ENCODE assay signal across 16 cellular contexts in genomic region chr17:43732961-43733360, GRCh38. TPM values are rescaled to one million over a fixed set of nuclear protein-coding genes. Genes with fewer than 3 reads are reported as not detected.
DNase-seq lines count a peak whose midpoint lies in the region; TF ChIP-seq lines count a peak whose summit lies in the region.
"Had no signal": no experiment of that assay in that cellular context is flagged by ENCODE, and none has a peak within 500 bp of the region (broad histone marks: within the 10 kb centered on the region; RNA-seq: fewer than 3 reads in every experiment).

No MANE protein-coding gene starts in this region.

- no peak overlapping the region for H3K4me3 ChIP-seq in cardiac fibroblast (replicated peaks in 1 of 2; ENCODE audit: low read depth in 2 of 2, low read length in 2 of 2)
- no peak overlapping the region for H3K4me3 ChIP-seq in mesenchymal stem cell (ENCODE audit: insufficient read depth in 1 of 2, low read depth in 1 of 2, low read length in 2 of 2)
- H3K4me3 ChIP-seq: coronary artery, gastrocnemius medialis had no signal

- H3K18ac ChIP-seq in mesenchymal stem cell (ENCODE audit: low read depth in 1 of 2, low read length in 2 of 2), result peak overlapping the region in 1 of 2 experiments; percentile 12

- H3K9me3 ChIP-seq in mesenchymal stem cell (ENCODE audit: control insufficient read depth, low read length), result no peaks in the 10 kb centered on the region
- H3K9me3 ChIP-seq: gastrocnemius medialis had no signal

- no peak overlapping the region for H2BK12ac ChIP-seq in mesenchymal stem cell (ENCODE audit: low read length in 2 of 2)

- H2BK15ac ChIP-seq in mesenchymal stem cell (ENCODE audit: low read depth, poor library complexity, severe bottlenecking), result no peak overlapping the region

- H3K4ac ChIP-seq in mesenchymal stem cell (ENCODE audit: low read depth in 1 of 2, low read length in 2 of 2), result no peak overlapping the region

- H3K27ac ChIP-seq in mesenchymal stem cell (ENCODE audit: low read length, poor library complexity, severe bottlenecking), result peak overlapping the region; percentile 7
- H3K27ac ChIP-seq in RWPE1, result no peak overlapping the region
- H3K27ac ChIP-seq: C4-2B, coronary artery, gastrocnemius medialis had no signal

- H4K91ac ChIP-seq in mesenchymal stem cell (ENCODE audit: low read length), result no peak overlapping the region

- POLR2A ChIA-PET in RWPE1 (lab: Yijun Ruan, JAX; ENCODE audit: low non-redundant PET), result no interaction called here

- H3K4me2 ChIP-seq in mesenchymal stem cell (ENCODE audit: low read length, poor library complexity, severe bottlenecking), result no peak overlapping the region

- H2BK5ac ChIP-seq in mesenchymal stem cell (ENCODE audit: low read depth, low read length, poor library complexity, severe bottlenecking), result no peak overlapping the region

- CTCF ChIA-PET in RWPE1 (lab: Yijun Ruan, JAX), result interaction anchor here (1.0 kb wide), 1 partner anchor 27 kb away, joined by 3 read pairs; no protein-coding TSS in a partner anchor

- H3K36me3 ChIP-seq in mesenchymal stem cell (ENCODE audit: control insufficient read depth in 1 of 2, insufficient read depth in 2 of 2, low read depth in 1 of 2, low read length in 2 of 2), result no peaks in the 10 kb centered on the region
- H3K36me3 ChIP-seq: gastrocnemius medialis had no signal

- H3K4me1 ChIP-seq in mesenchymal stem cell (ENCODE audit: control insufficient read depth, insufficient read depth, low read depth, low read length), result peaks cover 2% of the 10 kb centered on the region
- H3K4me1 ChIP-seq: gastrocnemius medialis had no signal

- H3K79me1 ChIP-seq in mesenchymal stem cell (replicated peaks; ENCODE audit: low read length, poor library complexity, severe bottlenecking), result no peaks in the 10 kb centered on the region

- WGBS in mesenchymal stem cell, result 59% methylated on average over 2 of the region's 2 CpGs

- H3K23ac ChIP-seq in mesenchymal stem cell (ENCODE audit: low read length in 2 of 2), result no peak overlapping the region

- TF ChIP-seq CTCF in cardiac fibroblast (IDR thresholded peaks at IDR 0.05; ENCODE audit: low read depth, low read length) (no peak), RWPE1 (conservative IDR thresholded peaks at IDR 0.05; ENCODE audit: low read depth) (no peak)

- H2AK5ac ChIP-seq in mesenchymal stem cell (ENCODE audit: low read length, severe bottlenecking), result no peak overlapping the region

- H3K27me3 ChIP-seq in mesenchymal stem cell (ENCODE audit: control insufficient read depth in 1 of 2, insufficient read depth in 1 of 2, low read length in 2 of 2), result no peaks in the 10 kb centered on the region
- H3K27me3 ChIP-seq: gastrocnemius medialis had no signal

- no peak overlapping the region for H3K9ac ChIP-seq in mesenchymal stem cell (ENCODE audit: low read length)

- H2AFZ ChIP-seq in mesenchymal stem cell (ENCODE audit: low read depth, low read length), result no peak overlapping the region

- H2BK120ac ChIP-seq in mesenchymal stem cell (ENCODE audit: low read depth, low read length), result no peak overlapping the region

- no peak overlapping the region for H4K8ac ChIP-seq in mesenchymal stem cell (ENCODE audit: low read length)

- DNase-seq in EH (ENCODE audit: low read depth) (peak; percentile 85), NCI-H226 (peak; percentile 87), cardiac fibroblast (ENCODE audit: low read depth in 2 of 2) (peak; percentile 47 to 91), mesenchymal stem cell (peak; percentile 79), Kasumi-1 (lab: John Stamatoyannopoulos, UW) (no peak), RWPE1 (ENCODE audit: low spot score) (no peak), HPDE6-E6E7 (ENCODE audit: extremely low spot score) (no peak), T-helper 1 cell (no peak)
- DNase-seq: gastrocnemius medialis; H9; kidney; NCI-H1417 treated with DMSO at 0.1 percent for 48 hours; retina; stimulated activated naive CD8-positive, alpha-beta T cell treated with anti-CD3 and anti-CD28 coated beads, Interleukin-15, Interleukin-2, amounts not matched to agents 100 U/mL and 50 U/mL, for 24 hours had no signal

- no peak overlapping the region for H3K14ac ChIP-seq in mesenchymal stem cell (ENCODE audit: low read length in 2 of 2)

RNA-seq across cellular contexts. Expression of gene SOST, which starts 25.6 kb away (rescaled TPM):
- polyA plus RNA-seq in mesenchymal stem cell (2013, experiment 1 of 2), result 0.01 TPM
- not detected for polyA plus RNA-seq in mesenchymal stem cell (2013, experiment 2 of 2)

RNA-seq across cellular contexts. Expression of gene DUSP3, which starts 45.8 kb away (rescaled TPM):
- 118 TPM for polyA plus RNA-seq in mesenchymal stem cell (2013, experiment 1 of 2)
- polyA plus RNA-seq in mesenchymal stem cell (2013, experiment 2 of 2), result 120 TPM

RNA-seq across cellular contexts. Expression of gene CFAP97D1, which starts 47.3 kb away (rescaled TPM):
- 0.01 TPM for polyA plus RNA-seq in mesenchymal stem cell (2013, experiment 1 of 2)
- 0.03 TPM for polyA plus RNA-seq in mesenchymal stem cell (2013, experiment 2 of 2)

Comparison
In these comparisons a context has a peak if more than half of its experiments do, and no peak if none do; other contexts are left out.
1. DNase-seq: peak in EH (single experiment), NCI-H226 (single experiment), cardiac fibroblast (2 of 2) and mesenchymal stem cell (single experiment); none in Kasumi-1 (0 of 2), RWPE1 (single experiment), HPDE6-E6E7 (single experiment) and T-helper 1 cell (0 of 5).